22 cellular contexts compared by ENCODE assay signal in the genomic region with DNA sequence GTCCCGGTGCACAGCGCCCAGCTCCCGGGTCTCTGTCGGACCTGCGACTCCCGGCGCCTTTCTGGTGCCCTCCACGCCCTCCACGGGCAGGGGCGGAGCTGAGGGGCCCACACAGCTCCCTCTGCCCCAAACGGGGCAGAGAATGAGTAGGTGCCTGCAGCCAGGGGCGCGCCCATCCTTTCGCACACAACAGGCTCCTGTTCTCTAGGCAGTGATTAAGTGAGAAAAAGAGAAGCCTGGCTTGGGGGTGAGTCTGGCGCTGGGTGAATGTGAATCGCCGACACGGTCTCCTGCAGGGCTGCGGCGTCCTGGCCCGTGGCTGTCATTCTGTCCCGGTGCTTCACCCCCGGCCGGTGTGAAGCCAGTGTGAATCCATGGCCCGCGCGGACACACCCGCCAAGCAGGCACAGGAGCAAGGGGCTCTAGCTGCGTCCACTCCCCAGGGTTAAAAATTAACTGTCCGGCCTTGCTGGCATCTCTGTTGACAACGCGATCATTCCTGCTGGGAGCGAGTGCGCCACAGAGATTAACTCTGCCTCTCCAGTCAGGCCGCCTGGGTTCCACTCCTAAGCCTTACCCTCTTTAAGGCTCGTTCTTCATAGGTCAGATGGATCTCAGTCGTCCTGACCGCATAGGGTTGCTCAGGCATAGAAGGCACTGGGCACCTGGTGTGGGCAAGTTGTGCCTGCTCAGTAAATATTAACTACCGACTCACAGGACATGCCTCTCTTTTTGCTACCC.
A peak's percentile ranks its signal among the peaks of the same experiment; 100 is the strongest.
DNase-seq lines count a peak whose midpoint lies in the region; ATAC-seq and FAIRE-seq lines count a peak whose summit lies in the region.
"Had no signal": no experiment of that assay in that cellular context is flagged by ENCODE, and none has a peak within 500 bp of the region (broad histone marks: within the 10 kb centered on the region; RNA-seq: fewer than 3 reads in every experiment).

No MANE protein-coding gene starts in this region.

- H3K4me1 ChIP-seq in iPS-15b (ENCODE audit: control insufficient read depth, insufficient read depth, low read length) (no peaks in the 10 kb centered on the region), small intestine (ENCODE audit: control insufficient read depth in 2 of 2, insufficient read depth in 1 of 2, low read depth in 1 of 2, low read length in 1 of 2) (no peaks in the 10 kb centered on the region)
- H3K4me1 ChIP-seq: ascending aorta, tibial artery had no signal

- no peak for FAIRE-seq in small intestine (lab: Jason Lieb, UNC)

- H3K36me3 ChIP-seq in iPS-15b (ENCODE audit: control insufficient read depth, insufficient read depth, low read length) = no peaks in the 10 kb centered on the region
- no peaks in the 10 kb centered on the region for H3K36me3 ChIP-seq in small intestine (ENCODE audit: control insufficient read depth in 2 of 2, insufficient read depth in 2 of 2, low read length in 2 of 2)
- H3K36me3 ChIP-seq: ascending aorta, MG63, tibial artery had no signal

- H3K4me3 ChIP-seq in iPS-15b (ENCODE audit: low read depth, low read length) = peak overlapping the region; percentile 30
- no peak overlapping the region for H3K4me3 ChIP-seq in small intestine (ENCODE audit: low read depth in 1 of 2, low read length in 2 of 2)
- H3K4me3 ChIP-seq: ascending aorta, MG63, skin epidermis, tibial artery had no signal

- no peak for ATAC-seq in HG03108 (IDR thresholded peaks at IDR 0.05; ENCODE audit: unreplicated experiment)
- no peak for ATAC-seq in HG02642 (IDR thresholded peaks at IDR 0.05; ENCODE audit: poor library complexity, unreplicated experiment)
- ATAC-seq: left ventricle myocardium superior had no signal

- no peak overlapping the region for H3K27ac ChIP-seq in small intestine (ENCODE audit: low read depth in 1 of 2, low read length in 1 of 2)
- H3K27ac ChIP-seq: ascending aorta, skin epidermis, tibial artery had no signal

- H3K9me3 ChIP-seq in iPS-15b (ENCODE audit: control insufficient read depth, insufficient read depth, low read length) (no peaks in the 10 kb centered on the region), small intestine (ENCODE audit: control insufficient read depth, low read depth) (no peaks in the 10 kb centered on the region)
- H3K9me3 ChIP-seq: ascending aorta, MG63, tibial artery had no signal

- in situ Hi-C loops in ACHN (cut with HindIII; ENCODE audit: low pct_ligation_motif_present, low pct_unique_long_range_greater_than_20kb, low sequenced_read_pairs) = no loop called here

- no peak overlapping the region for H3K9ac ChIP-seq in iPS-15b (ENCODE audit: low read depth, low read length)

- DNase-seq in ACHN (peak; percentile 33), HuH-7 (ENCODE audit: low spot score) (peak; percentile 34), small intestine (peak; percentile 1), NCI-H1694 treated with DMSO at 0.1 percent for 48 hours (lab: John Stamatoyannopoulos, UW) (no peak), NCI-H146 (lab: John Stamatoyannopoulos, UW) (no peak)
- DNase-seq: activated CD4-positive, alpha-beta T cell treated with anti-CD3 and anti-CD28 coated beads, Interleukin-2, amount 10 ng/mL, durations not matched to agents 7 days and 5 days; activated CD8-positive, alpha-beta memory T cell treated with anti-CD3 and anti-CD28 coated beads, Interleukin-2, amount 50 U/mL, for 48 hours; CD4-positive, CD25-positive, alpha-beta regulatory T cell; HFFc6; left ventricle myocardium superior; MG63; NCI-H187; NCI-H510A treated with DMSO at 0.1 percent for 48 hours; OCI-M1; stimulated activated CD4-positive, alpha-beta T cell treated with anti-CD3 and anti-CD28 coated beads, Interleukin-4, amount 100 ng/mL, for 4 hours; stimulated activated CD8-positive, alpha-beta memory T cell treated with anti-CD3 and anti-CD28 coated beads, Interleukin-4, amount 100 ng/mL, for 48 hours; tibial artery had no signal

- WGBS in small intestine, 3 donors = 5 to 16% (median 7%) methylated on average over 39 of the region's 39 CpGs

- H3K27me3 ChIP-seq in iPS-15b (ENCODE audit: control insufficient read depth, insufficient read depth, low read length) (no peaks in the 10 kb centered on the region), small intestine (ENCODE audit: control insufficient read depth in 2 of 2, insufficient read depth in 2 of 2, low read length in 2 of 2) (peaks cover 3 to 16% of the 10 kb centered on the region in 2 donors)
- H3K27me3 ChIP-seq: ascending aorta, MG63 had no signal

Comparison
In these comparisons a context has a peak if more than half of its experiments do, and no peak if none do; other contexts are left out.
1. DNase-seq: peak in ACHN (single experiment), HuH-7 (single experiment) and small intestine (single experiment); none in NCI-H1694 treated with DMSO at 0.1 percent for 48 hours (single experiment) and NCI-H146 (single experiment).